In the genomic region with DNA sequence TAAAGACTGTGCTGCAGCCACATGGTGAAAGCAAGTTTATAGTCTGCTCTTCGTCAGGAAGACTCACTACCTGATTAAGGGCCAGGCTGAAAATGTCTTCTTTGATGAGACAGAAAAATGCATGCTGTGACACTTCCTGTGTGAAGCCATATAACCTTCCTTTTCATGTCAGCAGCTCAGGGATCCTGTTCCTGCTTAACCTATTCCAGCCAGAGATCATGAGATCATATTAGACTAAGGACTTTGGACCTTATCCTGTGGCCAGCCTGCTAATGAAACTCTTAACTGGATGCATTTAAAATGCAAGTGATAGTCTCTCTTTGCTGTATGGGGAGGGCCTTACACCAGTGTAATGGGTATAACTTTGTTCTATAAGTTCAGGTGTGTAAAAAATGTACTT, we compare ENCODE assay signal across 18 cellular contexts.
A peak's percentile ranks its signal among the peaks of the same experiment; 100 is the strongest.
DNase-seq lines count a peak whose midpoint lies in the region; ATAC-seq, FAIRE-seq and TF ChIP-seq lines count a peak whose summit lies in the region.
"Had no signal": no experiment of that assay in that cellular context is flagged by ENCODE, and none has a peak within 500 bp of the region (broad histone marks: within the 10 kb centered on the region; RNA-seq: fewer than 3 reads in every experiment).

No MANE protein-coding gene starts in this region.

- intact Hi-C loops in CD4-positive, alpha-beta memory T cell (cut with micrococcal nuclease): no loop called here
- intact Hi-C loops in upper lobe of right lung (cut with DNase I): no loop called here

- no peaks in the 10 kb centered on the region for H3K9me3 ChIP-seq in CD4-positive, alpha-beta memory T cell (ENCODE audit: control insufficient read depth in 1 of 2, low read length in 2 of 2)
- H3K9me3 ChIP-seq in SK-N-SH: no peaks in the 10 kb centered on the region
- no peaks in the 10 kb centered on the region for H3K9me3 ChIP-seq in neural progenitor cell (ENCODE audit: low read depth)
- H3K9me3 ChIP-seq in upper lobe of right lung: no peaks in the 10 kb centered on the region
- H3K9me3 ChIP-seq: left ventricle myocardium inferior, stomach had no signal

- H3K4me2 ChIP-seq in SK-N-SH (no peak overlapping the region), neural progenitor cell (no peak overlapping the region)

- POLR2A ChIA-PET in CD4-positive, alpha-beta memory T cell (lab: Charles Lee; ENCODE audit: partially characterized antibody): no interaction called here
- POLR2A ChIA-PET in SK-N-SH (lab: Yijun Ruan, JAX): no interaction called here

- peak; percentile 95 for FAIRE-seq in H54 (lab: Jason Lieb, UNC)

- no peaks in the 10 kb centered on the region for H3K9me3 Mint-ChIP-seq in CD4-positive, alpha-beta memory T cell
- no peaks in the 10 kb centered on the region for H3K9me3 Mint-ChIP-seq in neural progenitor cell
- H3K9me3 Mint-ChIP-seq: HFFc6 had no signal

- H3K4me3 Mint-ChIP-seq in CD4-positive, alpha-beta memory T cell: no peak overlapping the region
- H3K4me3 Mint-ChIP-seq in neural progenitor cell: no peak overlapping the region
- H3K4me3 Mint-ChIP-seq: HFFc6 had no signal

- H3K79me2 ChIP-seq in SK-N-SH (ENCODE audit: insufficient read depth) (no peaks in the 10 kb centered on the region), neural progenitor cell (ENCODE audit: low read depth) (no peaks in the 10 kb centered on the region)

- no peaks in the 10 kb centered on the region for H3K36me3 ChIP-seq in CD4-positive, alpha-beta memory T cell (ENCODE audit: insufficient read depth, low read length)
- H3K36me3 ChIP-seq in SK-N-SH (replicated peaks in 1 of 2; ENCODE audit: control insufficient read depth in 1 of 2, insufficient read depth in 2 of 2, low read length in 1 of 2) (no peaks in the 10 kb centered on the region), neural progenitor cell (no peaks in the 10 kb centered on the region), upper lobe of right lung (no peaks in the 10 kb centered on the region)
- H3K36me3 ChIP-seq: left ventricle myocardium inferior, stomach had no signal

- no peaks in the 10 kb centered on the region for H3K36me3 Mint-ChIP-seq in CD4-positive, alpha-beta memory T cell
- H3K36me3 Mint-ChIP-seq in neural progenitor cell: no peaks in the 10 kb centered on the region

- peaks cover 12 to 19% (median 15%) of the 10 kb centered on the region in 4 donors for H3K4me1 Mint-ChIP-seq in CD4-positive, alpha-beta memory T cell
- peaks cover 4% of the 10 kb centered on the region for H3K4me1 Mint-ChIP-seq in neural progenitor cell

- peak in 4 of 5 donors; percentile 4 to 24 (median 10) for DNase-seq in CD4-positive, alpha-beta memory T cell
- DNase-seq in H54 (ENCODE audit: insufficient read length, low spot score) (no peak), SK-N-SH (peak; percentile 21), left lobe of liver (ENCODE audit: low spot score) (peak; percentile 58), neural progenitor cell (ENCODE audit: low spot score) (no peak), upper lobe of right lung (no peak), NCI-H510A (lab: John Stamatoyannopoulos, UW) (no peak), anterior cingulate cortex (lab: John Stamatoyannopoulos, UW) (no peak)
- DNase-seq: activated CD8-positive, alpha-beta memory T cell treated with anti-CD3 and anti-CD28 coated beads for 24 hours; activated naive CD4-positive, alpha-beta T cell; head of caudate nucleus; HFFc6; left ventricle myocardium inferior; NCI-H1105 treated with DMSO at 0.1 percent for 48 hours; NCI-H446; stomach had no signal

- no peak overlapping the region for H3K27ac ChIP-seq in CD4-positive, alpha-beta memory T cell (ENCODE audit: low read depth, low read length)
- H3K27ac ChIP-seq in SK-N-SH (ENCODE audit: low read depth in 2 of 2, low read length in 1 of 2) (peak overlapping the region in 1 of 2 experiments; percentile 74; a peak in 2 of 4 replicates), neural progenitor cell (no peak overlapping the region), upper lobe of right lung (no peak overlapping the region)
- H3K27ac ChIP-seq: C4-2B, left ventricle myocardium inferior, RWPE1 had no signal

- H2AFZ ChIP-seq in SK-N-SH (ENCODE audit: low read depth) (no peak overlapping the region), neural progenitor cell (replicated peaks) (no peak overlapping the region)

- H4K20me1 ChIP-seq in SK-N-SH (ENCODE audit: insufficient read depth): no peaks in the 10 kb centered on the region
- no peaks in the 10 kb centered on the region for H4K20me1 ChIP-seq in neural progenitor cell (ENCODE audit: low read depth)

- TF ChIP-seq CTCF in SK-N-SH (IDR thresholded peaks at IDR 0.05): no peak
- TF ChIP-seq CTCF in neural progenitor cell (IDR thresholded peaks at IDR 0.05): no peak
- TF ChIP-seq CTCF in upper lobe of right lung (IDR thresholded peaks at IDR 0.05): no peak

- no peak for TF ChIP-seq POLR2A in H54 (IDR thresholded peaks at IDR 0.05; ENCODE audit: low read depth, low read length)

- peak overlapping the region in 2 of 7 donors; percentile 18 to 72 for H3K27ac Mint-ChIP-seq in CD4-positive, alpha-beta memory T cell
- no peak overlapping the region for H3K27ac Mint-ChIP-seq in neural progenitor cell
- H3K27ac Mint-ChIP-seq: HFFc6 had no signal

- CTCF ChIA-PET in CD4-positive, alpha-beta memory T cell (lab: Charles Lee; ENCODE audit: partially characterized antibody): interaction anchor here (2.3 kb wide), 1 partner anchor 63 kb away, joined by 6 read pairs; no protein-coding TSS in a partner anchor
- CTCF ChIA-PET in SK-N-SH (lab: Yijun Ruan, JAX): no interaction called here

- WGBS in SK-N-SH (ENCODE audit: low lambda C conversion rate): 62% methylated on average over 1 of the region's 1 CpG

- H3K9me2 ChIP-seq in SK-N-SH: no peaks in the 10 kb centered on the region

- H3K27me3 ChIP-seq in CD4-positive, alpha-beta memory T cell (ENCODE audit: insufficient read depth, low read length): no peaks in the 10 kb centered on the region
- H3K27me3 ChIP-seq in SK-N-SH (ENCODE audit: insufficient read depth) (no peaks in the 10 kb centered on the region), neural progenitor cell (no peaks in the 10 kb centered on the region), upper lobe of right lung (no peaks in the 10 kb centered on the region)
- H3K27me3 ChIP-seq: stomach had no signal

- H3F3A ChIP-seq in SK-N-SH (replicated peaks; ENCODE audit: insufficient read depth) (no peaks in the 10 kb centered on the region), neural progenitor cell (ENCODE audit: low read depth) (no peaks in the 10 kb centered on the region)

- no peak overlapping the region for H3K9ac ChIP-seq in SK-N-SH
- no peak overlapping the region for H3K9ac ChIP-seq in neural progenitor cell

- H3K4me3 ChIP-seq in CD4-positive, alpha-beta memory T cell (ENCODE audit: low read length in 2 of 2): no peak overlapping the region
- H3K4me3 ChIP-seq in SK-N-SH (ENCODE audit: low read depth in 2 of 2, low read length in 1 of 2): no peak overlapping the region
- no peak overlapping the region for H3K4me3 ChIP-seq in neural progenitor cell
- H3K4me3 ChIP-seq in upper lobe of right lung: no peak overlapping the region
- H3K4me3 ChIP-seq: left ventricle myocardium inferior, stomach had no signal

- peaks cover 18% of the 10 kb centered on the region for H3K4me1 ChIP-seq in CD4-positive, alpha-beta memory T cell (ENCODE audit: insufficient read depth, low read length)
- H3K4me1 ChIP-seq in SK-N-SH (ENCODE audit: control insufficient read depth in 1 of 2, insufficient read depth in 2 of 2, low read depth in 1 of 2, low read length in 1 of 2): peaks cover 0 to 5% of the 10 kb centered on the region in 2 experiments; a peak in 2 of 4 replicates
- no peaks in the 10 kb centered on the region for H3K4me1 ChIP-seq in neural progenitor cell
- no peaks in the 10 kb centered on the region for H3K4me1 ChIP-seq in upper lobe of right lung
- H3K4me1 ChIP-seq: left ventricle myocardium inferior had no signal

- no peak; the same call in 1 of the 2 replicates for TF ChIP-seq RAD21 in SK-N-SH (IDR thresholded peaks at IDR 0.05; ENCODE audit: low read length)

- ATAC-seq in left lobe of liver (peak; percentile 98), upper lobe of right lung (no peak)

- TF ChIP-seq EP300 in SK-N-SH (IDR thresholded peaks at IDR 0.05; ENCODE audit: borderline replicate concordance in 1 of 2, low read depth in 1 of 2, low read length in 1 of 2): no peak

- H3K27me3 Mint-ChIP-seq in CD4-positive, alpha-beta memory T cell: no peaks in the 10 kb centered on the region
- H3K27me3 Mint-ChIP-seq in neural progenitor cell (ENCODE audit: insufficient read depth, low read depth): no peaks in the 10 kb centered on the region

TF ChIP-seq in SK-N-SH, 30 proteins besides CTCF, POLR2A, EP300 and RAD21:
- TF ChIP-seq ZBTB33 (IDR thresholded peaks at IDR 0.05; ENCODE audit: borderline replicate concordance, low read depth): no peak
- no peak for TF ChIP-seq YY1 (IDR thresholded peaks at IDR 0.05; ENCODE audit: low read depth)
- TF ChIP-seq TCF12 (IDR thresholded peaks at IDR 0.05): peak; percentile 36; the same call in 1 of the 2 replicates
- no peak for TF ChIP-seq FOSL2 (IDR thresholded peaks at IDR 0.05; ENCODE audit: borderline replicate concordance, low read depth)
- TF ChIP-seq, protein P1, sequence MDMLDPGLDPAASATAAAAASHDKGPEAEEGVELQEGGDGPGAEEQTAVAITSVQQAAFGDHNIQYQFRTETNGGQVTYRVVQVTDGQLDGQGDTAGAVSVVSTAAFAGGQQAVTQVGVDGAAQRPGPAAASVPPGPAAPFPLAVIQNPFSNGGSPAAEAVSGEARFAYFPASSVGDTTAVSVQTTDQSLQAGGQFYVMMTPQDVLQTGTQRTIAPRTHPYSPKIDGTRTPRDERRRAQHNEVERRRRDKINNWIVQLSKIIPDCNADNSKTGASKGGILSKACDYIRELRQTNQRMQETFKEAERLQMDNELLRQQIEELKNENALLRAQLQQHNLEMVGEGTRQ (IDR thresholded peaks at IDR 0.05; ENCODE audit: borderline replicate concordance, low read depth, low read length): no peak
- TF ChIP-seq SIN3A (IDR thresholded peaks at IDR 0.05; ENCODE audit: borderline replicate concordance, low read depth, low read length): no peak
- TF ChIP-seq ELF1 (IDR thresholded peaks at IDR 0.05): no peak

Comparison
In these comparisons a context has a peak if more than half of its experiments do, and no peak if none do; other contexts are left out.
1. DNase-seq: peak in CD4-positive, alpha-beta memory T cell (4 of 5), SK-N-SH (single experiment) and left lobe of liver (single experiment); none in H54 (single experiment), neural progenitor cell (single experiment), upper lobe of right lung (single experiment), NCI-H510A (single experiment) and anterior cingulate cortex (0 of 58).